15 cellular contexts compared by ENCODE assay signal in the genomic region with DNA sequence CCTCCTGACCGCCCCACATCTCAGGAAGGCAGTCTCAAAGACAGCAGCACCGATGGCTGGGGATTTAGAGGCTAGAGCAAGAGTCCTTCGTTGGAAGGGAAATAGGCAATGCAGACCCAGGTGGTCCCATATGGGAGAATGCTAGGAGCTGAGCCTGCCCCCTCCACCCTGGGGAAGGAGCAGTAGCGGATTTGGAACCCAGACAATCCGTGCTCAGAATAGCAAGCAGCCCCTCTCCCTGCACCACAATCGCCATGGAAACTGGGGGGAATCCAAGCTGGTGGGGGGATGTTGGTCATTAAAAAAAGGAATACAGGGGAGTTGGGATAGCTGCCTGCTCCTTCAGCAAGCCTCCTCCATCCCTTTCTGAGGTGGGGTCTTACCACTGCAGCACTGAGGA. TPM values are rescaled to one million over a fixed set of nuclear protein-coding genes. Genes with fewer than 3 reads are reported as not detected.
DNase-seq lines count a peak whose midpoint lies in the region; ATAC-seq and TF ChIP-seq lines count a peak whose summit lies in the region.
"Had no signal": no experiment of that assay in that cellular context is flagged by ENCODE, and none has a peak within 500 bp of the region (broad histone marks: within the 10 kb centered on the region; RNA-seq: fewer than 3 reads in every experiment).

No MANE protein-coding gene starts in this region.

- H3K27ac Mint-ChIP-seq in glutamatergic neuron (ENCODE audit: unreplicated experiment): no peak overlapping the region

- no peak overlapping the region for H3K27ac ChIP-seq in iPS-18a (ENCODE audit: low read length)
- no peak overlapping the region for H3K27ac ChIP-seq in neural cell (ENCODE audit: low read length)
- H3K27ac ChIP-seq: BLaER1 treated with 17β-estradiol and CSF1 and Interleukin-3, amounts not matched to agents 10 nM and 100 nM had no signal

- peaks cover 15% of the 10 kb centered on the region for H3K27me3 Mint-ChIP-seq in glutamatergic neuron (ENCODE audit: unreplicated experiment)

- intact Hi-C loops in sciatic nerve (cut with DNase I): no loop called here

- H3K9ac ChIP-seq in iPS-18a (ENCODE audit: low read length): no peak overlapping the region
- H3K9ac ChIP-seq in neural cell (ENCODE audit: low read length): no peak overlapping the region
- H3K9ac ChIP-seq: BLaER1 treated with 17β-estradiol and CSF1 and Interleukin-3, amounts not matched to agents 10 nM and 100 nM had no signal

- H3K36me3 ChIP-seq in iPS-18a (ENCODE audit: control insufficient read depth, low read depth, low read length) (peaks cover 49% of the 10 kb centered on the region), neural cell (ENCODE audit: insufficient read depth, low read length) (no peaks in the 10 kb centered on the region)

- H3K4me3 Mint-ChIP-seq in glutamatergic neuron (ENCODE audit: unreplicated experiment): no peak overlapping the region

- H3K4me3 ChIP-seq in iPS-18a (ENCODE audit: low read length): peak overlapping the region; percentile 79
- peak overlapping the region; percentile 13 for H3K4me3 ChIP-seq in neural cell (ENCODE audit: low read length)
- H3K4me3 ChIP-seq: BLaER1 treated with 17β-estradiol and CSF1 and Interleukin-3, amounts not matched to agents 10 nM and 100 nM had no signal

- no peak overlapping the region for H2AFZ ChIP-seq in neural cell (ENCODE audit: low read depth, low read length)

- H3K27me3 ChIP-seq in iPS-18a (ENCODE audit: control insufficient read depth, insufficient read depth, low read length) (no peaks in the 10 kb centered on the region), neural cell (ENCODE audit: insufficient read depth, low read depth, low read length) (peaks cover 13% of the 10 kb centered on the region)

- TF ChIP-seq RAD21 in neural cell (conservative IDR thresholded peaks at IDR 0.05): no peak

- peaks cover 20% of the 10 kb centered on the region for H3K4me1 ChIP-seq in iPS-18a (ENCODE audit: control insufficient read depth, low read depth, low read length)

- no peak overlapping the region for H3K4me2 ChIP-seq in neural cell (ENCODE audit: low read length)

- TF ChIP-seq EP300 in neural cell (conservative IDR thresholded peaks at IDR 0.05; ENCODE audit: poor library complexity, severe bottlenecking): no peak

- DNase-seq in anterior cingulate cortex (lab: John Stamatoyannopoulos, UW): peak in 30 of 58 donors; percentile 5 to 63 (median 30)
- DNase-seq in NCI-H1092 treated with DMSO at 0.1 percent for 48 hours (lab: John Stamatoyannopoulos, UW): no peak
- DNase-seq in NCI-H345 (lab: John Stamatoyannopoulos, UW): no peak
- DNase-seq in sciatic nerve (ENCODE audit: low spot score): no peak
- DNase-seq in glutamatergic neuron: no peak
- DNase-seq: DMS153, HCEC 1CT, MV-4-11, NCI-H1436, NCI-H2081, NCI-H524 had no signal

- H3K9me2 ChIP-seq in neural cell (ENCODE audit: insufficient read depth, low read length): no peaks in the 10 kb centered on the region

- H3F3A ChIP-seq in neural cell (ENCODE audit: insufficient read depth, low read length, poor library complexity, severe bottlenecking): no peaks in the 10 kb centered on the region

- H4K20me1 ChIP-seq in neural cell (ENCODE audit: insufficient read depth): no peaks in the 10 kb centered on the region

- H3K4me1 Mint-ChIP-seq in glutamatergic neuron (ENCODE audit: low read depth, unreplicated experiment): peaks cover 17% of the 10 kb centered on the region

- no peaks in the 10 kb centered on the region for H3K9me3 ChIP-seq in iPS-18a (ENCODE audit: control insufficient read depth, low read depth, low read length)
- H3K9me3 ChIP-seq in neural cell (ENCODE audit: low read length): no peaks in the 10 kb centered on the region
- H3K9me3 ChIP-seq: BLaER1 treated with 17β-estradiol and CSF1 and Interleukin-3, amounts not matched to agents 10 nM and 100 nM had no signal

- TF ChIP-seq CTCF in neural cell (IDR thresholded peaks at IDR 0.05; ENCODE audit: poor library complexity, severe bottlenecking) (no peak), glutamatergic neuron (IDR thresholded peaks at IDR 0.05; ENCODE audit: partially characterized antibody, unreplicated experiment) (no peak)

- no peak for ATAC-seq in sciatic nerve

- H3K36me3 Mint-ChIP-seq in glutamatergic neuron (ENCODE audit: unreplicated experiment): no peaks in the 10 kb centered on the region

- no peaks in the 10 kb centered on the region for H3K79me2 ChIP-seq in neural cell (replicated peaks; ENCODE audit: insufficient read depth, low read length)

- H3K9me3 Mint-ChIP-seq in glutamatergic neuron (ENCODE audit: unreplicated experiment): peaks cover 5% of the 10 kb centered on the region

TF ChIP-seq in neural cell, 6 proteins besides CTCF, POLR2A, EP300 and RAD21:
- TF ChIP-seq POLR2AphosphoS5 (IDR thresholded peaks at IDR 0.05) (no peak), EZH2 (IDR thresholded peaks at IDR 0.05; ENCODE audit: borderline replicate concordance, insufficient read depth, low read length, poor library complexity, severe bottlenecking) (no peak), SMC3 (conservative IDR thresholded peaks at IDR 0.05; ENCODE audit: poor library complexity) (no peak), TAF1 (IDR thresholded peaks at IDR 0.05; ENCODE audit: low read depth) (no peak)
- TF ChIP-seq, protein P1, sequence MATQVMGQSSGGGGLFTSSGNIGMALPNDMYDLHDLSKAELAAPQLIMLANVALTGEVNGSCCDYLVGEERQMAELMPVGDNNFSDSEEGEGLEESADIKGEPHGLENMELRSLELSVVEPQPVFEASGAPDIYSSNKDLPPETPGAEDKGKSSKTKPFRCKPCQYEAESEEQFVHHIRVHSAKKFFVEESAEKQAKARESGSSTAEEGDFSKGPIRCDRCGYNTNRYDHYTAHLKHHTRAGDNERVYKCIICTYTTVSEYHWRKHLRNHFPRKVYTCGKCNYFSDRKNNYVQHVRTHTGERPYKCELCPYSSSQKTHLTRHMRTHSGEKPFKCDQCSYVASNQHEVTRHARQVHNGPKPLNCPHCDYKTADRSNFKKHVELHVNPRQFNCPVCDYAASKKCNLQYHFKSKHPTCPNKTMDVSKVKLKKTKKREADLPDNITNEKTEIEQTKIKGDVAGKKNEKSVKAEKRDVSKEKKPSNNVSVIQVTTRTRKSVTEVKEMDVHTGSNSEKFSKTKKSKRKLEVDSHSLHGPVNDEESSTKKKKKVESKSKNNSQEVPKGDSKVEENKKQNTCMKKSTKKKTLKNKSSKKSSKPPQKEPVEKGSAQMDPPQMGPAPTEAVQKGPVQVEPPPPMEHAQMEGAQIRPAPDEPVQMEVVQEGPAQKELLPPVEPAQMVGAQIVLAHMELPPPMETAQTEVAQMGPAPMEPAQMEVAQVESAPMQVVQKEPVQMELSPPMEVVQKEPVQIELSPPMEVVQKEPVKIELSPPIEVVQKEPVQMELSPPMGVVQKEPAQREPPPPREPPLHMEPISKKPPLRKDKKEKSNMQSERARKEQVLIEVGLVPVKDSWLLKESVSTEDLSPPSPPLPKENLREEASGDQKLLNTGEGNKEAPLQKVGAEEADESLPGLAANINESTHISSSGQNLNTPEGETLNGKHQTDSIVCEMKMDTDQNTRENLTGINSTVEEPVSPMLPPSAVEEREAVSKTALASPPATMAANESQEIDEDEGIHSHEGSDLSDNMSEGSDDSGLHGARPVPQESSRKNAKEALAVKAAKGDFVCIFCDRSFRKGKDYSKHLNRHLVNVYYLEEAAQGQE (IDR thresholded peaks at IDR 0.05; ENCODE audit: borderline replicate concordance): no peak
TF ChIP-seq in neural cell: peak in this region for 0.

RNA-seq across cellular contexts. Expression of gene RND1, which starts 3.0 kb away (rescaled TPM):
- polyA plus RNA-seq in neural cell: 1.3 and 5.8 TPM in 2 replicates
- polyA minus RNA-seq in neural cell: 4.3 and 6.3 TPM in 2 replicates
- total RNA-seq in sciatic nerve: 4.5 TPM
- total RNA-seq in glutamatergic neuron (ENCODE audit: unreplicated experiment): 1.8 TPM
- total RNA-seq: RPMI7951 had no signal

RNA-seq across cellular contexts. Expression of gene DDX23, which starts 10.7 kb away (rescaled TPM):
- 94.6 and 96.5 TPM in 2 replicates for polyA plus RNA-seq in neural cell
- 68.2 and 73.7 TPM in 2 replicates for polyA minus RNA-seq in neural cell
- 60.2 TPM for total RNA-seq in sciatic nerve
- total RNA-seq in glutamatergic neuron (ENCODE audit: unreplicated experiment): 65.7 TPM

RNA-seq across cellular contexts. Expression of gene CACNB3, which starts 44.4 kb away (rescaled TPM):
- 123 and 129 TPM in 2 replicates for polyA plus RNA-seq in neural cell
- 97.0 and 102 TPM in 2 replicates for polyA minus RNA-seq in neural cell
- total RNA-seq in sciatic nerve (24.1 TPM), glutamatergic neuron (ENCODE audit: unreplicated experiment) (155 TPM)

Comparison
In these comparisons a context has a peak if more than half of its experiments do, and no peak if none do; other contexts are left out.
1. DNase-seq: peak in anterior cingulate cortex (30 of 58); none in NCI-H1092 treated with DMSO at 0.1 percent for 48 hours (single experiment), NCI-H345 (single experiment), sciatic nerve (single experiment) and glutamatergic neuron (single experiment).